In genomic region chr3:57961828-57962447, GRCh38 we compare ENCODE assay signal across 9 cellular contexts. TPM values are rescaled to one million over a fixed set of nuclear protein-coding genes. Genes with fewer than 3 reads are reported as not detected.
DNase-seq lines count a peak whose midpoint lies in the region; ATAC-seq and TF ChIP-seq lines count a peak whose summit lies in the region.
"Had no signal": no experiment of that assay in that cellular context is flagged by ENCODE, and none has a peak within 500 bp of the region (broad histone marks: within the 10 kb centered on the region; RNA-seq: fewer than 3 reads in every experiment).

No MANE protein-coding gene starts in this region.

- CTCF ChIA-PET in PC-9 (lab: Charles Lee), result interaction anchor here (0.8 to 1.1 kb wide), 3 partner anchors 9 to 49 kb away, joined by 3 read pairs; no protein-coding TSS in a partner anchor

- H3K4me2 ChIP-seq in PC-9, result no peak overlapping the region

- ATAC-seq in heart right ventricle (no peak), Right ventricle myocardium inferior (no peak), HG02588 (IDR thresholded peaks at IDR 0.05; ENCODE audit: unreplicated experiment) (no peak)

- TF ChIP-seq CTCF in heart right ventricle (IDR thresholded peaks at IDR 0.05) (peak in 5 of 9 donors; percentile 17 to 39 (median 27)), PC-9 (conservative IDR thresholded peaks at IDR 0.05) (peak; percentile 67), esophagus squamous epithelium (IDR thresholded peaks at IDR 0.05) (peak in 5 of 6 experiments; percentile 8 to 58 (median 23))

- H3K4me1 ChIP-seq in heart right ventricle, result peaks cover 8 to 35% (median 22%) of the 10 kb centered on the region in 9 donors
- H3K4me1 ChIP-seq in PC-9 (replicated peaks; ENCODE audit: insufficient read depth), result peaks cover 34% of the 10 kb centered on the region
- H3K4me1 ChIP-seq in esophagus squamous epithelium, result peaks cover 15 to 47% (median 30%) of the 10 kb centered on the region in 3 donors

- H3K27ac ChIP-seq in heart right ventricle (no peak overlapping the region), PC-9 (0 out of 2 replicates have a peak overlapping the region, but pooled peaks have one; percentile 7), esophagus squamous epithelium (peak overlapping the region in 1 of 4 donors; percentile 88)
- H3K27ac ChIP-seq: SJSA1 had no signal

- POLR2A ChIA-PET in PC-9 (lab: Charles Lee; ENCODE audit: unreplicated experiment), result interaction anchor here (0.6 kb wide), 3 partner anchors 31 to 124 kb away, joined by 3 to 7 read pairs (median 3); no protein-coding TSS in a partner anchor

- peaks cover 24% of the 10 kb centered on the region for H3F3A ChIP-seq in PC-9 (ENCODE audit: insufficient read depth, low read depth)

- H3K9me3 ChIP-seq in heart right ventricle (no peaks in the 10 kb centered on the region), PC-9 (ENCODE audit: insufficient read depth, low read depth) (no peaks in the 10 kb centered on the region), esophagus squamous epithelium (no peaks in the 10 kb centered on the region)
- H3K9me3 ChIP-seq: SJSA1 had no signal

- 84% methylated on average over 5 of the region's 5 CpGs for WGBS in heart right ventricle, 2 donors
- WGBS in esophagus squamous epithelium, 2 donors, result 58 to 67% methylated on average over 4 to 5 of the region's 5 CpGs

- TF ChIP-seq POLR2A in esophagus squamous epithelium (IDR thresholded peaks at IDR 0.05), result no peak

- no peaks in the 10 kb centered on the region for H3K9me2 ChIP-seq in PC-9 (ENCODE audit: insufficient read depth)

- intact Hi-C loops in heart right ventricle (cut with DNase I), result no loop called here
- intact Hi-C loops in Right ventricle myocardium inferior (cut with DNase I), result no loop called here
- intact Hi-C loops in PC-9 (cut with micrococcal nuclease; ENCODE audit: unreplicated experiment), result loop anchor here (5.0 kb wide), 1 partner anchor 210 kb away; no protein-coding TSS in a partner anchor
- intact Hi-C loops in esophagus squamous epithelium (cut with DNase I), result no loop called here
- intact Hi-C loops in cardiac septum (cut with DNase I), result no loop called here

- no peak for DNase-seq in heart right ventricle
- no peak for DNase-seq in Right ventricle myocardium inferior (ENCODE audit: missing footprints)
- peak in 1 of 2 experiments; percentile 41 for DNase-seq in PC-9
- DNase-seq in esophagus squamous epithelium (lab: John Stamatoyannopoulos, UW), result no peak
- DNase-seq in stimulated activated CD4-positive, alpha-beta T cell treated with anti-CD3 and anti-CD28 coated beads, Interleukin-4, amount 100 ng/mL, for 24 hours, result no peak
- no peak for DNase-seq in NCI-H2227 treated with DMSO at 0.1 percent for 48 hours (lab: John Stamatoyannopoulos, UW)
- DNase-seq in cardiac septum (ENCODE audit: low spot score), result no peak

- H2AFZ ChIP-seq in PC-9, result no peak overlapping the region

- H3K4me3 ChIP-seq in heart right ventricle, result no peak overlapping the region
- no peak overlapping the region for H3K4me3 ChIP-seq in PC-9
- H3K4me3 ChIP-seq in esophagus squamous epithelium, result no peak overlapping the region
- H3K4me3 ChIP-seq: SJSA1 had no signal

- H3K36me3 ChIP-seq in heart right ventricle, result no peaks in the 10 kb centered on the region
- H3K36me3 ChIP-seq in PC-9 (ENCODE audit: low read depth), result no peaks in the 10 kb centered on the region
- no peaks in the 10 kb centered on the region for H3K36me3 ChIP-seq in esophagus squamous epithelium
- H3K36me3 ChIP-seq: SJSA1 had no signal

- BruUV-seq in PC-9 (replicated peaks; lab: Mats Ljungman, UMichigan), result no TSS peak

- H4K20me1 ChIP-seq in PC-9 (ENCODE audit: insufficient read depth), result no peaks in the 10 kb centered on the region

- H3K27me3 ChIP-seq in heart right ventricle (no peaks in the 10 kb centered on the region), PC-9 (ENCODE audit: insufficient read depth, low read depth) (no peaks in the 10 kb centered on the region), esophagus squamous epithelium (no peaks in the 10 kb centered on the region)
- H3K27me3 ChIP-seq: SJSA1 had no signal

- no peaks in the 10 kb centered on the region for H3K79me2 ChIP-seq in PC-9 (ENCODE audit: low read depth)

RNA-seq across cellular contexts. Expression of gene FLNB, which starts 46.3 kb away (rescaled TPM):
- total RNA-seq in heart right ventricle (10 to 100 TPM; 27.4 to 61.8 (median 38.6) TPM), Right ventricle myocardium inferior (32.1 TPM), PC-9 (2021) (349 and 361 TPM in 2 replicates), esophagus squamous epithelium (10 to 100 TPM; 65.4 to 77.0 (median 71.5) TPM), cardiac septum (58.1 TPM)
- 10 to 100 TPM; 35.0 to 65.3 TPM for polyA plus RNA-seq in heart right ventricle
